In the genomic region with DNA sequence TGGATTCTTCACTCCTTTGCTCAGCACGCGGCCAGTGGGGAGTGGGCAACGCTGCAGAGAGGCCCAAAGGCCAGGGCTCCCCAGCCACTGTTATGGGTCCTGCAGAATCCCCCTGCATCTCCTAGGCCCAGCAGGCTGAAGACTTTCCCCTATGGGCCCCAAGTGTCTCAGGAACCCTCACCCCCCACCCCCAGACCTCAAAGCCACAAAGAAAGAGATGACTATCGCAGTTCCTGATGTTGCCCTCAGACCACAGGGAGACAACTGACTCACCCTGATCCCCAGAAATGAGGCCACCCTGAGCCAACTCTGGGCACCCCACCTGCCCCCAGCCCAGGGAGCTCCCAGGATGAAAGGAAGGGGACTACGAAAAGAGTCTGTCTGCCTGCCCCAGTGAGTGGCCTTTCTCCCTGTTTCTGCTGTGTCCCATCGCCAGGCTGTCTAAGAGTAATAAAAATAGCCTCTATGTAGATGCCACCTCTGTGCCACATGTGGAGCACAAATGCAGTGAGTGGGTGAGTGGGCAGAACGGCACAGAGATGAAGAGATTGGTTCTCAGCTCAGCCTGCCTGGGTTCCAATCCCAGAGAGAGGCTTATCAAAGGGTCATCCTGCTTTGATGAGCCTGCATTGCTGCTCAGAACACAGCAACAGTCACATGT, we compare ENCODE assay signal across 9 cellular contexts.
DNase-seq lines count a peak whose midpoint lies in the region; ATAC-seq and TF ChIP-seq lines count a peak whose summit lies in the region.
"Had no signal": no experiment of that assay in that cellular context is flagged by ENCODE, and none has a peak within 500 bp of the region (broad histone marks: within the 10 kb centered on the region; RNA-seq: fewer than 3 reads in every experiment).

No MANE protein-coding gene starts in this region.

- DNase-seq in GM12865 (ENCODE audit: low read depth) (peak; percentile 87), NOMO-1 treated with dmso at 0.1 percent for 144 hours (lab: John Stamatoyannopoulos, UW; ENCODE audit: unreplicated experiment) (peak; percentile 33), activated T-cell treated with anti-CD3 and anti-CD28 coated beads for 48 hours (ENCODE audit: low read depth) (peak; percentile 63), H4 (ENCODE audit: low spot score) (no peak), Right ventricle myocardium inferior (ENCODE audit: missing footprints) (no peak), SK-N-DZ (ENCODE audit: low spot score) (no peak)
- DNase-seq in stimulated activated CD4-positive, alpha-beta T cell treated with anti-CD3 and anti-CD28 coated beads, Interleukin-1b, Interleukin-23, amount 100 ng/mL, for 48 hours: peak; percentile 78
- DNase-seq: naive B cell had no signal

- intact Hi-C loops in Right ventricle myocardium inferior (cut with DNase I): no loop called here

- no peak overlapping the region for H3K4me3 ChIP-seq in GM12865 (ENCODE audit: low read depth, low read length)

- no peak for TF ChIP-seq CTCF in GM12865 (IDR thresholded peaks at IDR 0.05; ENCODE audit: insufficient read depth, low read depth, low read length, missing control alignments)

- no peak for ATAC-seq in Right ventricle myocardium inferior
- ATAC-seq in HG03280 (IDR thresholded peaks at IDR 0.05; ENCODE audit: unreplicated experiment): no peak

Comparison
In these comparisons a context has a peak if more than half of its experiments do, and no peak if none do; other contexts are left out.
1. DNase-seq: peak in GM12865 (single experiment), NOMO-1 treated with dmso at 0.1 percent for 144 hours (single experiment), activated T-cell treated with anti-CD3 and anti-CD28 coated beads for 48 hours (single experiment) and stimulated activated CD4-positive, alpha-beta T cell treated with anti-CD3 and anti-CD28 coated beads, Interleukin-1b, Interleukin-23, amount 100 ng/mL, for 48 hours (single experiment); none in H4 (single experiment), Right ventricle myocardium inferior (single experiment) and SK-N-DZ (single experiment).